Comparison of ENCODE assay signal across 27 cellular contexts in genomic region chr9:137262909-137263285, GRCh38. TPM values are rescaled to one million over a fixed set of nuclear protein-coding genes. Genes with fewer than 3 reads are reported as not detected.
"Had no signal": no experiment of that assay in that cellular context is flagged by ENCODE, and none has a peak within 500 bp of the region (broad histone marks: within the 10 kb centered on the region; RNA-seq: fewer than 3 reads in every experiment).

No MANE protein-coding gene starts in this region.

- H3K27ac Mint-ChIP-seq: activated naive CD4-positive, alpha-beta T cell treated with anti-CD3 and anti-CD28 coated beads for 36 hours; memory B cell; naive B cell had no signal

- H3K4me3 ChIP-seq: body of pancreas, esophagus muscularis mucosa, prostate gland, right atrium auricular region, upper lobe of left lung had no signal

- H3K4me3 Mint-ChIP-seq: activated naive CD4-positive, alpha-beta T cell treated with anti-CD3 and anti-CD28 coated beads for 36 hours; memory B cell had no signal

- H3K9me3 Mint-ChIP-seq: activated naive CD4-positive, alpha-beta T cell treated with anti-CD3 and anti-CD28 coated beads for 36 hours; memory B cell had no signal

- H3K27me3 Mint-ChIP-seq: memory B cell, naive B cell had no signal

- H3K27ac ChIP-seq: body of pancreas, esophagus muscularis mucosa, prostate gland, right atrium auricular region, upper lobe of left lung had no signal

- ATAC-seq: body of pancreas; stimulated activated naive CD8-positive, alpha-beta T cell treated with anti-CD3 and anti-CD28 coated beads, Interleukin-15, Interleukin-2, amounts not matched to agents 100 U/mL and 50 U/mL, for 24 hours had no signal

- H3K27me3 ChIP-seq: body of pancreas, esophagus muscularis mucosa, right atrium auricular region, upper lobe of left lung had no signal

- H3K36me3 Mint-ChIP-seq: naive B cell had no signal

- H3K9me3 ChIP-seq: body of pancreas, esophagus muscularis mucosa, prostate gland, right atrium auricular region, upper lobe of left lung had no signal

- DNase-seq: activated CD4-positive, alpha-beta T cell treated with anti-CD3 and anti-CD28 coated beads for 4 hours; activated CD4-positive, alpha-beta T cell treated with anti-CD3 and anti-CD28 coated beads, Interleukin-2, amount 50 U/mL, for 48 hours; activated CD4-positive, CD25-positive, alpha-beta regulatory T cell; activated naive CD4-positive, alpha-beta T cell treated with anti-CD3 and anti-CD28 coated beads for 36 hours; activated T-cell treated with anti-CD3 and anti-CD28 coated beads, Interleukin-2, amount 50 U/mL, for 48 hours; central memory CD4-positive, alpha-beta T cell; effector memory CD4-positive, alpha-beta T cell; hippocampal formation; naive B cell; stimulated activated CD4-positive, alpha-beta T cell treated with anti-CD3 and anti-CD28 coated beads, Interleukin-12 subunit alpha, Interleukin-12 subunit beta, amount 100 ng/mL, for 4 hours; stimulated activated CD4-positive, alpha-beta T cell treated with anti-CD3 and anti-CD28 coated beads, Interleukin-4, amount 100 ng/mL, for 4 hours; stimulated activated naive CD8-positive, alpha-beta T cell treated with anti-CD3 and anti-CD28 coated beads, Interleukin-15, Interleukin-2, amounts not matched to agents 100 U/mL and 50 U/mL, for 24 hours; T-helper 9 cell had no signal

- H3K4me1 ChIP-seq: prostate gland had no signal

RNA-seq across cellular contexts. Expression of gene STPG3, which starts 11.8 kb away (rescaled TPM):
- total RNA-seq: activated naive CD4-positive, alpha-beta T cell treated with anti-CD3 and anti-CD28 coated beads for 36 hours; body of pancreas; dermis microvascular lymphatic vessel endothelial cell; esophagus muscularis mucosa; frontal cortex; liver; mucosa of gallbladder; right atrium auricular region; subcutaneous adipose tissue had no signal
- polyA plus RNA-seq: liver, neural cell had no signal

RNA-seq across cellular contexts. Expression of gene SLC34A3, which starts 32.2 kb away (rescaled TPM):
- total RNA-seq: activated naive CD4-positive, alpha-beta T cell treated with anti-CD3 and anti-CD28 coated beads for 36 hours; dermis microvascular lymphatic vessel endothelial cell; esophagus muscularis mucosa; frontal cortex; liver; osteocyte; right atrium auricular region; subcutaneous adipose tissue; T-helper 1 cell treated with Interleukin-12 subunit alpha and Interleukin-12 subunit beta and Interleukin-4 antibody, amounts not matched to agents 30 ng/mL and 1 ng/mL, for 36 hours had no signal
- polyA plus RNA-seq: liver had no signal
